ENCODE assay signal across 26 cellular contexts in the genomic region with DNA sequence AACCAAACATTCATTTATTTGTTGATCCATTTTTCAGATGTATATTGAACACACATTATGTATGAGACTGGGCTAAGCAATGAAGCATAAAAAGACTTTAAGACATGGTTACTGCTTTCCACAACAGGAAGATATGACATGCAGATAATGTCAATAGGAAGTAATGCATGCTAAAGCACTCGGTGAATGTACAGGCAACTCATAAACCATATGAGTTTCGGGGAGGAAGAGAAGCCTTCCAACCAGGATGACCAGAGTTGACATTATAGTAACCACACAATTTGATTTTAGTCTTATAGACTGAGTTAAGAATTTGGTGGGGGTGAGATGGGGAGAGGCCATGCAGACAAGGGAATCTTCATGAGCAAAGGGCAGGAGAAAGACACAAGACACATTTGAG. TPM values are rescaled to one million over a fixed set of nuclear protein-coding genes. Genes with fewer than 3 reads are reported as not detected.
DNase-seq lines count a peak whose midpoint lies in the region; ATAC-seq, FAIRE-seq and TF ChIP-seq lines count a peak whose summit lies in the region.
"Had no signal": no experiment of that assay in that cellular context is flagged by ENCODE, and none has a peak within 500 bp of the region (broad histone marks: within the 10 kb centered on the region; RNA-seq: fewer than 3 reads in every experiment).

No MANE protein-coding gene starts in this region.

- no peaks in the 10 kb centered on the region for H3K27me3 Mint-ChIP-seq in stimulated activated naive CD8-positive, alpha-beta T cell treated with anti-CD3 and anti-CD28 coated beads, Interleukin-15, amount 100 ng/mL, for 72 hours
- H3K27me3 Mint-ChIP-seq in endothelial cell (ENCODE audit: unreplicated experiment): peaks cover 2% of the 10 kb centered on the region
- H3K27me3 Mint-ChIP-seq: effector memory CD8-positive, alpha-beta T cell had no signal

- intact Hi-C loops in K562 (cut with micrococcal nuclease): no loop called here

- BruUV-seq in K562 (replicated peaks; lab: Mats Ljungman, UMichigan): no TSS peak

- no peak for TF ChIP-seq RAD21 in K562 (CRISPR knock-in tag; conservative IDR thresholded peaks at IDR 0.05 in 1 of 2, IDR thresholded peaks at IDR 0.05 in 1 of 2)

- no peak for DNase-seq in stimulated activated naive CD8-positive, alpha-beta T cell treated with anti-CD3 and anti-CD28 coated beads, Interleukin-15, Interleukin-2, amounts not matched to agents 100 U/mL and 50 U/mL, for 24 hours
- no peak for DNase-seq in stimulated activated naive CD8-positive, alpha-beta T cell treated with anti-CD3 and anti-CD28 coated beads, Interleukin-15, amount 100 ng/mL, for 72 hours
- DNase-seq in K562 (ENCODE audit: extremely low read depth in 1 of 4, low spot score in 3 of 4) (no peak), endothelial cell (ENCODE audit: low spot score) (no peak), NK-92 (lab: John Stamatoyannopoulos, UW; ENCODE audit: unreplicated experiment) (no peak)
- DNase-seq: activated T-cell treated with anti-CD3 and anti-CD28 coated beads, Interleukin-2, amount 50 U/mL, for 48 hours; adrenal gland; central memory CD4-positive, alpha-beta T cell; cortex of kidney; DND-41; effector memory CD8-positive, alpha-beta T cell; H7; heart left ventricle; kidney; MG63; NCI-H1105; NCI-H187; right cardiac atrium; SJCRH30; stimulated activated CD4-positive, alpha-beta T cell treated with anti-CD3 and anti-CD28 coated beads, Interleukin-1b, Interleukin-23, amount 100 ng/mL, for 48 hours; thyroid gland; uterus had no signal

- H4K20me1 ChIP-seq in Loucy (ENCODE audit: insufficient read depth, low read length, poor library complexity, severe bottlenecking) (peaks cover 2% of the 10 kb centered on the region), K562 (replicated peaks; ENCODE audit: control insufficient read depth, insufficient read depth, low read length) (no peaks in the 10 kb centered on the region)
- H4K20me1 ChIP-seq: BLaER1 treated with 17β-estradiol and CSF1 and Interleukin-3, amounts not matched to agents 10 nM and 100 nM had no signal

- H3K9me2 ChIP-seq in Loucy (replicated peaks; ENCODE audit: low read depth, low read length): no peaks in the 10 kb centered on the region

- TF ChIP-seq POLR2A in K562 (conservative IDR thresholded peaks at IDR 0.05): no peak

- H3K27me3 ChIP-seq in Loucy (ENCODE audit: insufficient read depth, low read length, poor library complexity, severe bottlenecking) (peaks cover 95% of the 10 kb centered on the region), K562 (ENCODE audit: control insufficient read depth in 2 of 2, insufficient read depth in 2 of 2, low read length in 2 of 2) (no peaks in the 10 kb centered on the region)
- H3K27me3 ChIP-seq: adrenal gland; BLaER1 treated with 17β-estradiol and CSF1 and Interleukin-3, amounts not matched to agents 10 nM and 100 nM; heart left ventricle; MG63; thyroid gland; uterus had no signal

- H3K36me3 ChIP-seq in Loucy (ENCODE audit: insufficient read depth, low read length): no peaks in the 10 kb centered on the region
- H3K36me3 ChIP-seq in K562 (ENCODE audit: control insufficient read depth, insufficient read depth, low read length): no peaks in the 10 kb centered on the region
- H3K36me3 ChIP-seq: adrenal gland; BLaER1 treated with 17β-estradiol and CSF1 and Interleukin-3, amounts not matched to agents 10 nM and 100 nM; heart left ventricle; MG63; SJCRH30; thyroid gland; uterus had no signal

- POLR2A ChIA-PET in K562 (lab: Yijun Ruan, JAX): no interaction called here

- no peak overlapping the region for H3K27ac Mint-ChIP-seq in stimulated activated naive CD8-positive, alpha-beta T cell treated with anti-CD3 and anti-CD28 coated beads, Interleukin-15, amount 100 ng/mL, for 72 hours
- no peak overlapping the region for H3K27ac Mint-ChIP-seq in endothelial cell (ENCODE audit: unreplicated experiment)

- H3K9ac ChIP-seq in Loucy (ENCODE audit: low read depth, low read length, poor library complexity, severe bottlenecking) (no peak overlapping the region), K562 (ENCODE audit: insufficient read depth in 1 of 2, low read depth in 2 of 2, low read length in 2 of 2) (no peak overlapping the region)
- H3K9ac ChIP-seq: BLaER1 treated with 17β-estradiol and CSF1 and Interleukin-3, amounts not matched to agents 10 nM and 100 nM had no signal

- TF ChIP-seq CTCF in Loucy (conservative IDR thresholded peaks at IDR 0.05; ENCODE audit: low read length) (no peak), K562 (IDR thresholded peaks at IDR 0.05 in 2 of 3, conservative IDR thresholded peaks at IDR 0.05 in 1 of 3; ENCODE audit: insufficient read depth in 2 of 3, low read depth in 1 of 3, low read length in 3 of 3) (no peak), endothelial cell (IDR thresholded peaks at IDR 0.05; ENCODE audit: unreplicated experiment) (no peak)

- H3K4me3 Mint-ChIP-seq in stimulated activated naive CD8-positive, alpha-beta T cell treated with anti-CD3 and anti-CD28 coated beads, Interleukin-15, amount 100 ng/mL, for 72 hours: no peak overlapping the region
- no peak overlapping the region for H3K4me3 Mint-ChIP-seq in endothelial cell (ENCODE audit: unreplicated experiment)
- H3K4me3 Mint-ChIP-seq: effector memory CD8-positive, alpha-beta T cell had no signal

- 6% methylated on average over 2 of the region's 2 CpGs for WGBS in K562 (ENCODE audit: insufficient coverage, low coverage, missing lambda C conversion rate)

- FAIRE-seq in K562 (lab: Jason Lieb, UNC): no peak
- FAIRE-seq: HTR-8/SVneo, kidney had no signal

- H3K79me2 ChIP-seq in Loucy (ENCODE audit: insufficient read depth, low read length) (no peaks in the 10 kb centered on the region), K562 (ENCODE audit: control insufficient read depth, insufficient read depth, low read length) (no peaks in the 10 kb centered on the region)

- H3K4me1 ChIP-seq in Loucy (ENCODE audit: insufficient read depth, low read length, poor library complexity, severe bottlenecking) (no peaks in the 10 kb centered on the region), K562 (replicated peaks in 1 of 2; ENCODE audit: control insufficient read depth in 2 of 2, insufficient read depth in 2 of 2, low read length in 2 of 2) (no peaks in the 10 kb centered on the region)
- H3K4me1 ChIP-seq: adrenal gland, heart left ventricle, thyroid gland, uterus had no signal

- H3K27ac ChIP-seq in K562 (ENCODE audit: extremely low read depth, low read depth, low read length): no peak overlapping the region
- H3K27ac ChIP-seq: adrenal gland; BLaER1 treated with 17β-estradiol and CSF1 and Interleukin-3, amounts not matched to agents 10 nM and 100 nM; heart left ventricle; SJCRH30; thyroid gland; uterus had no signal

- no peaks in the 10 kb centered on the region for H3K36me3 Mint-ChIP-seq in endothelial cell (ENCODE audit: low read depth, unreplicated experiment)

- peak overlapping the region; percentile 4 for H3K4me2 ChIP-seq in Loucy (ENCODE audit: low read depth, low read length, poor library complexity, severe bottlenecking)
- H3K4me2 ChIP-seq in K562 (ENCODE audit: insufficient read depth, low read length): no peak overlapping the region; the same call in 1 of the 2 replicates

- no peaks in the 10 kb centered on the region for H3K9me3 ChIP-seq in Loucy (ENCODE audit: insufficient read depth, low read depth, low read length)
- H3K9me3 ChIP-seq in K562 (replicated peaks; ENCODE audit: control insufficient read depth, insufficient read depth, low read depth, low read length): no peaks in the 10 kb centered on the region
- H3K9me3 ChIP-seq: adrenal gland; BLaER1 treated with 17β-estradiol and CSF1 and Interleukin-3, amounts not matched to agents 10 nM and 100 nM; heart left ventricle; MG63; SJCRH30; thyroid gland; uterus had no signal

- in situ Hi-C loops in K562 (cut with MboI): no loop called here

- no peaks in the 10 kb centered on the region for H3F3A ChIP-seq in Loucy (ENCODE audit: low read depth)

- peak; percentile 65 for ATAC-seq in stimulated activated naive CD8-positive, alpha-beta T cell treated with anti-CD3 and anti-CD28 coated beads, Interleukin-15, Interleukin-2, amounts not matched to agents 100 U/mL and 50 U/mL, for 24 hours
- no peak for ATAC-seq in stimulated activated naive CD8-positive, alpha-beta T cell treated with anti-CD3 and anti-CD28 coated beads, Interleukin-15, amount 100 ng/mL, for 72 hours
- ATAC-seq in K562 (no peak), GM19351 (IDR thresholded peaks at IDR 0.05; ENCODE audit: unreplicated experiment) (no peak)
- ATAC-seq: effector memory CD8-positive, alpha-beta T cell; heart left ventricle; right cardiac atrium had no signal

- H3K9me3 Mint-ChIP-seq in stimulated activated naive CD8-positive, alpha-beta T cell treated with anti-CD3 and anti-CD28 coated beads, Interleukin-15, amount 100 ng/mL, for 72 hours: no peaks in the 10 kb centered on the region
- H3K9me3 Mint-ChIP-seq in endothelial cell (ENCODE audit: unreplicated experiment): no peaks in the 10 kb centered on the region
- H3K9me3 Mint-ChIP-seq: effector memory CD8-positive, alpha-beta T cell had no signal

- H2AFZ ChIP-seq in Loucy (ENCODE audit: low read length): no peak overlapping the region
- peak overlapping the region; percentile 39; the same call in 1 of the 2 replicates for H2AFZ ChIP-seq in K562 (ENCODE audit: low read depth, low read length)

- H3K4me3 ChIP-seq in Loucy (ENCODE audit: low read length, poor library complexity, severe bottlenecking) (no peak overlapping the region), K562 (no peak overlapping the region)
- H3K4me3 ChIP-seq: adrenal gland; BLaER1 treated with 17β-estradiol and CSF1 and Interleukin-3, amounts not matched to agents 10 nM and 100 nM; heart left ventricle; MG63; SJCRH30; thyroid gland; uterus had no signal

- no peak for TF ChIP-seq EP300 in K562 (IDR thresholded peaks at IDR 0.05; ENCODE audit: low read length)

- CTCF ChIA-PET in K562 (lab: Yijun Ruan, JAX; ENCODE audit: low intra/inter-chr PET ratio): no interaction called here

- H3K4me1 Mint-ChIP-seq in stimulated activated naive CD8-positive, alpha-beta T cell treated with anti-CD3 and anti-CD28 coated beads, Interleukin-15, amount 100 ng/mL, for 72 hours: peaks cover 14% of the 10 kb centered on the region
- peaks cover 9% of the 10 kb centered on the region for H3K4me1 Mint-ChIP-seq in endothelial cell (ENCODE audit: unreplicated experiment)

- no peaks in the 10 kb centered on the region for H3K9me1 ChIP-seq in K562 (ENCODE audit: control insufficient read depth, insufficient read depth, low read length)

RNA-seq across cellular contexts. Expression of a gene that starts 19.1 kb away (rescaled TPM):
- 5.1 and 25.0 TPM in 2 replicates for total RNA-seq in K562 (2011; cell fraction: chromatin; rRNA removed; ENCODE audit: low replicate concordance)
- 3.5 and 4.9 TPM in 2 replicates for total RNA-seq in K562 (2011; cell fraction: nucleolus; rRNA removed)
- total RNA-seq in K562 (2011; cell fraction: nucleoplasm; rRNA removed): 8.1 and 11.5 TPM in 2 replicates
- total RNA-seq in K562 (2014; rRNA removed): 24.0 and 39.9 TPM in 2 replicates
- total RNA-seq in K562 (2014; rRNA removed; fragmentation: Illumina TruSeq; extraction: Trizol): 40.0 and 43.5 TPM in 2 replicates
- 37.4 and 39.0 TPM in 2 replicates for total RNA-seq in K562 (2015; rRNA removed; fragmentation: Illumina TruSeq; extraction: Trizol)
- total RNA-seq in K562 (2021): 21.6 and 23.4 TPM in 2 replicates
- 10.6 and 14.9 TPM in 2 replicates for polyA plus RNA-seq in K562 (2011; rRNA removed)
- 1.9 and 3.7 TPM in 2 replicates for polyA plus RNA-seq in K562 (2011; cell fraction: cytosol; rRNA removed)
- 5.5 and 6.3 TPM in 2 replicates for polyA plus RNA-seq in K562 (2011; cell fraction: nucleus; rRNA removed)
- 15.6 and 19.0 TPM in 2 replicates for polyA plus RNA-seq in K562 (2012)
- 21.3 and 26.4 TPM in 2 replicates for polyA plus RNA-seq in K562 (2014; fragmentation: Illumina TruSeq; extraction: Trizol)
- polyA plus RNA-seq in K562 (2014; fragmentation: Nextera tagmentation; extraction: Ambion mirVana): 1 to 10 TPM; 8.2 to 9.2 TPM
- 12.7 and 15.5 TPM in 2 replicates for polyA plus RNA-seq in K562 (2014; rRNA removed)
- 32.3 and 40.0 TPM in 2 replicates for polyA minus RNA-seq in K562 (2011; rRNA and poly(A)+ RNA removed)
- polyA minus RNA-seq in K562 (2011; cell fraction: cytosol; rRNA and poly(A)+ RNA removed): 19.4 and 19.6 TPM in 2 replicates
- polyA minus RNA-seq in K562 (2011; cell fraction: nucleus; rRNA and poly(A)+ RNA removed): 6.3 and 13.2 TPM in 2 replicates
- total RNA-seq in endothelial cell (ENCODE audit: unreplicated experiment): 30.8 TPM

RNA-seq across cellular contexts. Expression of a gene that starts 29.8 kb away (rescaled TPM):
- 5.1 and 6.2 TPM in 2 replicates for total RNA-seq in K562 (2011; cell fraction: chromatin; rRNA removed; ENCODE audit: low replicate concordance)
- 3.3 and 3.8 TPM in 2 replicates for total RNA-seq in K562 (2011; cell fraction: nucleolus; rRNA removed)
- 4.1 and 5.1 TPM in 2 replicates for total RNA-seq in K562 (2011; cell fraction: nucleoplasm; rRNA removed)
- total RNA-seq in K562 (2014; rRNA removed): 9.2 and 10.2 TPM in 2 replicates
- 13.6 and 13.8 TPM in 2 replicates for total RNA-seq in K562 (2014; rRNA removed; fragmentation: Illumina TruSeq; extraction: Trizol)
- total RNA-seq in K562 (2015; rRNA removed; fragmentation: Illumina TruSeq; extraction: Trizol): 13.8 and 15.3 TPM in 2 replicates
- total RNA-seq in K562 (2021): 9.0 and 9.1 TPM in 2 replicates
- polyA plus RNA-seq in K562 (2011; rRNA removed): 19.2 and 19.6 TPM in 2 replicates
- polyA plus RNA-seq in K562 (2011; cell fraction: cytosol; rRNA removed): 11.3 and 16.5 TPM in 2 replicates
- 7.0 and 12.2 TPM in 2 replicates for polyA plus RNA-seq in K562 (2011; cell fraction: nucleus; rRNA removed)
- polyA plus RNA-seq in K562 (2012): 12.3 and 16.5 TPM in 2 replicates
- polyA plus RNA-seq in K562 (2014; fragmentation: Illumina TruSeq; extraction: Trizol): 12.4 and 14.6 TPM in 2 replicates
- 10 to 100 TPM; 12.0 to 16.0 TPM for polyA plus RNA-seq in K562 (2014; fragmentation: Nextera tagmentation; extraction: Ambion mirVana)
- 11.2 and 11.6 TPM in 2 replicates for polyA plus RNA-seq in K562 (2014; rRNA removed)
- 16.5 and 19.9 TPM in 2 replicates for polyA minus RNA-seq in K562 (2011; rRNA and poly(A)+ RNA removed)
- 5.0 and 6.6 TPM in 2 replicates for polyA minus RNA-seq in K562 (2011; cell fraction: cytosol; rRNA and poly(A)+ RNA removed)
- 2.8 and 8.0 TPM in 2 replicates for polyA minus RNA-seq in K562 (2011; cell fraction: nucleus; rRNA and poly(A)+ RNA removed)
- 11.5 TPM for total RNA-seq in endothelial cell (ENCODE audit: unreplicated experiment)
